In genomic region chr2:19354417-19355022, GRCh38 we compare ENCODE assay signal across 20 cellular contexts. TPM values are rescaled to one million over a fixed set of nuclear protein-coding genes. Genes with fewer than 3 reads are reported as not detected.
A peak's percentile ranks its signal among the peaks of the same experiment; 100 is the strongest.
DNase-seq lines count a peak whose midpoint lies in the region; ATAC-seq and TF ChIP-seq lines count a peak whose summit lies in the region.
"Had no signal": no experiment of that assay in that cellular context is flagged by ENCODE, and none has a peak within 500 bp of the region (broad histone marks: within the 10 kb centered on the region; RNA-seq: fewer than 3 reads in every experiment).

No MANE protein-coding gene starts in this region.

- H3K36me3 Mint-ChIP-seq in IgD-negative memory B cell: no peaks in the 10 kb centered on the region
- H3K36me3 Mint-ChIP-seq in neural crest cell (ENCODE audit: low read depth): peaks cover 4% of the 10 kb centered on the region

- H3K27ac ChIP-seq in ACC112 (ENCODE audit: low read depth, low read length): no peak overlapping the region
- no peak overlapping the region for H3K27ac ChIP-seq in caudate nucleus (ENCODE audit: low read depth, low read length)

- no peaks in the 10 kb centered on the region for H3K27me3 ChIP-seq in ACC112 (ENCODE audit: insufficient read depth, low read length)

- ATAC-seq in HG02981 (IDR thresholded peaks at IDR 0.05; ENCODE audit: unreplicated experiment) (no peak), HG03095 (IDR thresholded peaks at IDR 0.05; ENCODE audit: unreplicated experiment) (no peak)
- ATAC-seq: naive thymus-derived CD4-positive, alpha-beta T cell; stimulated activated naive CD8-positive, alpha-beta T cell treated with anti-CD3 and anti-CD28 coated beads, Interleukin-15, amount 100 ng/mL, for 72 hours had no signal

- no peak for TF ChIP-seq CTCF in neural crest cell (conservative IDR thresholded peaks at IDR 0.05)

- H3K4me1 ChIP-seq in ACC112 (ENCODE audit: control insufficient read depth, insufficient read depth, low read length, unreplicated experiment): peaks cover 28% of the 10 kb centered on the region

- H3K4me1 Mint-ChIP-seq in IgD-negative memory B cell (peaks cover 6 to 20% (median 19%) of the 10 kb centered on the region in 3 donors), neural crest cell (peaks cover 22% of the 10 kb centered on the region)

- DNase-seq in fibroblast of gingiva (ENCODE audit: low read depth): peak; percentile 47
- DNase-seq in neural crest cell (ENCODE audit: low read depth, low spot score): no peak
- no peak for DNase-seq in caudate nucleus (lab: John Stamatoyannopoulos, UW)
- DNase-seq in epidermal melanocyte (ENCODE audit: insufficient read length, low spot score): no peak
- DNase-seq: activated CD4-positive, CD25-positive, alpha-beta regulatory T cell treated with anti-CD3 and anti-CD28 coated beads, Interleukin-2, amount 50 U/mL, for 72 hours; DMS153; hypothalamus; KG1; naive thymus-derived CD4-positive, alpha-beta T cell; NCI-H1930; NCI-H446; RPMI8226; small intestine; stimulated activated CD4-positive, alpha-beta T cell treated with anti-CD3 and anti-CD28 coated beads, Interleukin-2, amount 100 ng/mL, for 48 hours; stimulated activated naive CD8-positive, alpha-beta T cell treated with anti-CD3 and anti-CD28 coated beads, Interleukin-15, amount 100 ng/mL, for 72 hours had no signal

- peaks cover 17% of the 10 kb centered on the region for H3K36me3 ChIP-seq in ACC112 (ENCODE audit: insufficient read depth, low read length)

- peak overlapping the region in 2 of 3 donors; percentile 83 to 95 for H3K27ac Mint-ChIP-seq in IgD-negative memory B cell
- H3K27ac Mint-ChIP-seq in neural crest cell (ENCODE audit: unreplicated experiment): no peak overlapping the region
- H3K27ac Mint-ChIP-seq: progenitor cell of endocrine pancreas; stimulated activated naive CD8-positive, alpha-beta T cell treated with anti-CD3 and anti-CD28 coated beads, Interleukin-15, amount 100 ng/mL, for 72 hours had no signal

- peak overlapping the region; percentile 95 for H3K4me3 ChIP-seq in ACC112 (ENCODE audit: low read depth, low read length)

- H3K9me3 Mint-ChIP-seq in IgD-negative memory B cell (peaks cover 0 to 7% (median 3%) of the 10 kb centered on the region in 3 donors), neural crest cell (no peaks in the 10 kb centered on the region)
- H3K9me3 Mint-ChIP-seq: stimulated activated naive CD8-positive, alpha-beta T cell treated with anti-CD3 and anti-CD28 coated beads, Interleukin-15, amount 100 ng/mL, for 72 hours had no signal

- peaks cover 76% of the 10 kb centered on the region for H3K27me3 Mint-ChIP-seq in IgD-negative memory B cell
- H3K27me3 Mint-ChIP-seq in neural crest cell (ENCODE audit: low read depth): peaks cover 97% of the 10 kb centered on the region

- H3K4me3 Mint-ChIP-seq in IgD-negative memory B cell: peak overlapping the region in 1 of 4 donors; percentile 81
- H3K4me3 Mint-ChIP-seq in neural crest cell: peak overlapping the region; percentile 51
- H3K4me3 Mint-ChIP-seq: naive thymus-derived CD4-positive, alpha-beta T cell; stimulated activated naive CD8-positive, alpha-beta T cell treated with anti-CD3 and anti-CD28 coated beads, Interleukin-15, amount 100 ng/mL, for 72 hours had no signal

- H2AFZ ChIP-seq in ACC112 (ENCODE audit: low read length, unreplicated experiment): no peak overlapping the region

- H3K79me2 ChIP-seq in ACC112 (ENCODE audit: control insufficient read depth, insufficient read depth, low read length, unreplicated experiment): peaks cover 53% of the 10 kb centered on the region

RNA-seq across cellular contexts. Expression of gene OSR1, which starts 3.9 kb away (rescaled TPM):
- not detected for polyA plus RNA-seq in IgD-negative memory B cell
- total RNA-seq in neural crest cell: 0.33 and 0.45 TPM in 2 replicates
- total RNA-seq: naive thymus-derived CD4-positive, alpha-beta T cell had no signal
- polyA plus RNA-seq: naive thymus-derived CD4-positive, alpha-beta T cell had no signal
